ENCODE assay signal across 16 cellular contexts in the genomic region with DNA sequence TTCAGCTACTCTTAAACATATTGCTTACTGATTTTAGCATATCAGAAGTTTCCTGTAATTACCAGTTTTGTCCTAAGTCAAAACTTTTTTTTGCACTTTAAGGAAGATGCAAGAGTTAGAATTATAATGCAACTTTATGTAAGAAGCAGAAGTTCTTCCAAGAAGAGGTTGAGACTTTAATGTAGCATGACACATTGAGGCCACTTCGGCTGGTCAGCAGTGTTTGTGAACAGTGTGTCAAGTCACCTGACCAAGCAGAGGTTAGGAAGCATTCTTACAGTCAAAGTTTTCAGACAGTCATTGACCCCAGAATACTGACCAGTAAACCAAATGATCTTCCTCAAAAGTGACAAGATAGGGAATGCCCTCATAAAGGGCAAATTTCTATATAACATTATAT. TPM values are rescaled to one million over a fixed set of nuclear protein-coding genes. Genes with fewer than 3 reads are reported as not detected.
DNase-seq lines count a peak whose midpoint lies in the region; ATAC-seq, FAIRE-seq and TF ChIP-seq lines count a peak whose summit lies in the region.
"Had no signal": no experiment of that assay in that cellular context is flagged by ENCODE, and none has a peak within 500 bp of the region (broad histone marks: within the 10 kb centered on the region; RNA-seq: fewer than 3 reads in every experiment).

No MANE protein-coding gene starts in this region.

- FAIRE-seq in GM19239 (lab: Jason Lieb, UNC) (peak; percentile 58), pancreas (lab: Jason Lieb, UNC) (no peak)

- H3K36me3 ChIP-seq in pancreas = peaks cover 0 to 3% (median 3%) of the 10 kb centered on the region in 3 donors

- no peaks in the 10 kb centered on the region for H3K9me3 ChIP-seq in pancreas

- no peaks in the 10 kb centered on the region for H3K27me3 ChIP-seq in pancreas

- in situ Hi-C loops in SK-MEL-5 (cut with HindIII; ENCODE audit: low pct_unique_long_range_greater_than_20kb, low sequenced_read_pairs) = no loop called here

- WGBS in pancreas, 2 donors = 39 to 44% methylated on average over 1 of the region's 1 CpG

- TF ChIP-seq CTCF in fibroblast of the aortic adventitia (IDR thresholded peaks at IDR 0.05; ENCODE audit: insufficient read depth, low read length) = no peak
- no peak for TF ChIP-seq CTCF in pancreas (IDR thresholded peaks at IDR 0.05)

- peaks cover 0 to 4% (median 0%) of the 10 kb centered on the region in 3 donors for H3K4me1 ChIP-seq in pancreas

- ATAC-seq in pancreas (peak in 3 of 4 donors; percentile 30 to 81 (median 75)), GM18520 (IDR thresholded peaks at IDR 0.05; ENCODE audit: unreplicated experiment) (no peak), GM21526 (IDR thresholded peaks at IDR 0.05; ENCODE audit: low FRiP score, unreplicated experiment) (no peak)
- ATAC-seq: SK-N-SH treated with all-trans-retinoic acid at 6 μM for 48 hours; stimulated activated memory B cell treated with anti-CD40 and anti-IgM and Interleukin-4, amounts not matched to agents 10 μg/mL and 1 μg/mL and 100 μg/mL, for 72 hours had no signal

- no peak for DNase-seq in GM19239 (ENCODE audit: insufficient read length, low spot score)
- DNase-seq in SK-MEL-5 (ENCODE audit: low read depth, low spot score) = peak; percentile 19
- DNase-seq in fibroblast of the aortic adventitia (ENCODE audit: low read depth) = peak; percentile 38
- no peak for DNase-seq in pancreas
- DNase-seq in germinal center (ENCODE audit: low spot score) = no peak
- DNase-seq in Kasumi-1 (lab: John Stamatoyannopoulos, UW) = no peak
- DNase-seq: activated CD4-positive, alpha-beta T cell treated with anti-CD3 and anti-CD28 coated beads, Interleukin-2, amount 10 ng/mL, durations not matched to agents 24 days and 14 days; activated gamma-delta T cell treated with Interleukin-2 at 50 U/mL for 16 hours; CD4-positive, alpha-beta memory T cell; kidney glomerular epithelial cell; NCI-H526 treated with DMSO at 0.1 percent for 48 hours; stimulated activated CD4-positive, alpha-beta T cell treated with anti-CD3 and anti-CD28 coated beads, Interleukin-1b, Interleukin-23, amount 100 ng/mL, for 48 hours had no signal

- no peak overlapping the region for H3K27ac ChIP-seq in pancreas

- no peak overlapping the region for H3K4me3 ChIP-seq in fibroblast of the aortic adventitia (ENCODE audit: low read depth, low read length)
- no peak overlapping the region for H3K4me3 ChIP-seq in pancreas

- intact Hi-C loops in pancreas (cut with DNase I) = no loop called here

RNA-seq across cellular contexts. Expression of gene FGFR1OP2, which starts 15.2 kb away (rescaled TPM):
- 67.3 and 79.3 TPM in 2 replicates for total RNA-seq in SK-MEL-5 (2014; rRNA removed; shearing (Covaris generic))
- polyA plus RNA-seq in SK-MEL-5 (2015; cell fraction: cytosol; rRNA removed) = 46.4 and 49.1 TPM in 2 replicates
- polyA plus RNA-seq in SK-MEL-5 (2015; cell fraction: nucleus; rRNA removed) = 34.9 and 53.5 TPM in 2 replicates
- total RNA-seq in fibroblast of the aortic adventitia (ENCODE audit: low replicate concordance) = 37.0 and 52.5 TPM in 2 replicates
- total RNA-seq in pancreas = 10 to 100 TPM in 5 of 6 donors, 1 to 10 TPM in 1; 9.3 to 23.3 (median 10.9) TPM
- polyA plus RNA-seq in pancreas = 10 to 100 TPM; 11.6 to 17.6 TPM

RNA-seq across cellular contexts. Expression of gene INTS13, which starts 15.7 kb away (rescaled TPM):
- total RNA-seq in SK-MEL-5 (2014; rRNA removed; shearing (Covaris generic)) = 99.0 and 106 TPM in 2 replicates
- 49.6 and 56.4 TPM in 2 replicates for polyA plus RNA-seq in SK-MEL-5 (2015; cell fraction: cytosol; rRNA removed)
- polyA plus RNA-seq in SK-MEL-5 (2015; cell fraction: nucleus; rRNA removed) = 80.1 and 115 TPM in 2 replicates
- 12.4 and 52.2 TPM in 2 replicates for total RNA-seq in fibroblast of the aortic adventitia (ENCODE audit: low replicate concordance)
- total RNA-seq in pancreas = 10 to 100 TPM in 4 of 6 donors, 1 to 10 TPM in 2; 7.4 to 12.4 (median 11.0) TPM
- 10 to 100 TPM; 10.9 to 13.8 TPM for polyA plus RNA-seq in pancreas

Comparison
In these comparisons a context has a peak if more than half of its experiments do, and no peak if none do; other contexts are left out.
1. DNase-seq: peak in SK-MEL-5 (single experiment) and fibroblast of the aortic adventitia (single experiment); none in GM19239 (single experiment), pancreas (0 of 6), germinal center (single experiment) and Kasumi-1 (0 of 2).
2. ATAC-seq: peak in pancreas (3 of 4); none in GM18520 (single experiment) and GM21526 (single experiment).